In genomic region chr7:56053379-56053778, GRCh38 we compare ENCODE assay signal across 1 cellular context.
TF ChIP-seq lines count a peak whose summit lies in the region.

No MANE protein-coding gene starts in this region.

TF ChIP-seq in GM12878, 131 proteins besides CTCF, POLR2A, EP300 and RAD21:
- TF ChIP-seq HCFC1 (IDR thresholded peaks at IDR 0.05; ENCODE audit: low read length) (no peak), USF2 (IDR thresholded peaks at IDR 0.05; ENCODE audit: borderline replicate concordance, low read depth, low read length) (no peak), POU2F2 (IDR thresholded peaks at IDR 0.05; ENCODE audit: borderline replicate concordance, low read depth, low read length) (no peak), DPF2 (IDR thresholded peaks at IDR 0.05) (no peak), RBBP5 (conservative IDR thresholded peaks at IDR 0.05) (no peak), CHD1 (IDR thresholded peaks at IDR 0.05; ENCODE audit: low read depth, low read length) (no peak), SMARCA5 (IDR thresholded peaks at IDR 0.05) (no peak), HSF1 (IDR thresholded peaks at IDR 0.05; ENCODE audit: low read depth, low read length) (no peak), MTA2 (IDR thresholded peaks at IDR 0.05; ENCODE audit: low read depth) (no peak), MAX (IDR thresholded peaks at IDR 0.05; ENCODE audit: low read depth, low read length) (no peak), KLF5 (IDR thresholded peaks at IDR 0.05; ENCODE audit: partially characterized antibody) (no peak), SMC3 (IDR thresholded peaks at IDR 0.05; ENCODE audit: borderline replicate concordance, low read length) (no peak), E2F4 (IDR thresholded peaks at IDR 0.05; ENCODE audit: low read depth, low read length) (no peak)
TF ChIP-seq in GM12878: peak in this region for 0.
